2 cellular contexts compared by ENCODE assay signal in the genomic region with DNA sequence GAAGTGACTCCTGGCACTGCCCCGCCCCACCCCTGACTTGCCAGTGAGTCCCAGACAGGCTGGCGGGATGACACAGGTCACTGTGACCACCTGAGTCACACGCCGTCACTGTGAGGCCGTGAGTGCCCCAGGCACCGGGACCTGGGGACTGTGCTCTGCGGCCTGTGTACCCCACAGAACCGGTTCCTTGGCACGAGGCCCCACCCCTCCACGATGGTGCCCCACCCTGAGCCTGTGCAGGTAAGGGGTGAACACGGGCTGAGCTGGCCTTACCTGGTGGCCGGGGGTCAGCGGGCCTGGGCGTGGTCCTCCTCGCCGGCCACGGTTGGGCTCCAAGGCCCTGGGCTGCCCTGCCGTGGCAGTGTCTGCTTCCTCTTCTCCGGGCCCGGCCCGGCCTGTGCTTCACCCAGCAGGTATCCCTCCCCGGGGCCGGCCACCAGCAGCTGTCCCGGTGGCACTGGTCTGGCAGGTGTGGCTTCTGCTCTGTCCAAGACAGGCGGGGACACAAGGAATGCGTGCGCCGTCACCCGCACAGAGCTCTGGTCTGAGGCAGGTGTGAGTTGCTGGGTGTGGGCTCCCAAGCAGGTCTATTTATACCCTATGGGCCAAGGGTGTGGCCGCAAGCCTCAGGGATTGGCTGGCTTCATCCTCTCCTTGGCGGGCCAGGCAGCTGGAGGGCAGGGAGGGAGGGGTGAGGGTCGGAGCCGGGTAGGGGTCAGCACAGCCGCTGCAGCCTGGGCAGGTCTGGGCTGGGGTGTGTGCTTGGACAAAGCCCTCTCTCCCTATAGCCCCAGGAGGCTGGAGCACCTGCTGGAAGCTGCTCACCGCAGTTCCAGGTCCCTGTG.
TF ChIP-seq lines count a peak whose summit lies in the region.

A gene (minus strand): TSS at position 564 of the 845 bp plus-strand sequence. CDS start 1,740 bp downstream, outside the sequence.

TF ChIP-seq in HEK293, 187 proteins besides CTCF, POLR2A, EP300 and RAD21:
- TF ChIP-seq ZNF658 (tag by site-specific recombination; IDR thresholded peaks at IDR 0.05) (no peak), ZNF24 (tag by site-specific recombination; IDR thresholded peaks at IDR 0.05) (no peak), KLF1 (tag by site-specific recombination; IDR thresholded peaks at IDR 0.05) (peak; percentile 61), ZNF514 (tag by site-specific recombination; IDR thresholded peaks at IDR 0.05) (no peak)
- TF ChIP-seq, protein P1, sequence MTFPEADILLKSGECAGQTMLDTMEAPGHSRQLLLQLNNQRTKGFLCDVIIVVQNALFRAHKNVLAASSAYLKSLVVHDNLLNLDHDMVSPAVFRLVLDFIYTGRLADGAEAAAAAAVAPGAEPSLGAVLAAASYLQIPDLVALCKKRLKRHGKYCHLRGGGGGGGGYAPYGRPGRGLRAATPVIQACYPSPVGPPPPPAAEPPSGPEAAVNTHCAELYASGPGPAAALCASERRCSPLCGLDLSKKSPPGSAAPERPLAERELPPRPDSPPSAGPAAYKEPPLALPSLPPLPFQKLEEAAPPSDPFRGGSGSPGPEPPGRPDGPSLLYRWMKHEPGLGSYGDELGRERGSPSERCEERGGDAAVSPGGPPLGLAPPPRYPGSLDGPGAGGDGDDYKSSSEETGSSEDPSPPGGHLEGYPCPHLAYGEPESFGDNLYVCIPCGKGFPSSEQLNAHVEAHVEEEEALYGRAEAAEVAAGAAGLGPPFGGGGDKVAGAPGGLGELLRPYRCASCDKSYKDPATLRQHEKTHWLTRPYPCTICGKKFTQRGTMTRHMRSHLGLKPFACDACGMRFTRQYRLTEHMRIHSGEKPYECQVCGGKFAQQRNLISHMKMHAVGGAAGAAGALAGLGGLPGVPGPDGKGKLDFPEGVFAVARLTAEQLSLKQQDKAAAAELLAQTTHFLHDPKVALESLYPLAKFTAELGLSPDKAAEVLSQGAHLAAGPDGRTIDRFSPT (tag by site-specific recombination; IDR thresholded peaks at IDR 0.05): peak; percentile 9; the same call in 1 of the 2 replicates
- TF ChIP-seq, protein P2, sequence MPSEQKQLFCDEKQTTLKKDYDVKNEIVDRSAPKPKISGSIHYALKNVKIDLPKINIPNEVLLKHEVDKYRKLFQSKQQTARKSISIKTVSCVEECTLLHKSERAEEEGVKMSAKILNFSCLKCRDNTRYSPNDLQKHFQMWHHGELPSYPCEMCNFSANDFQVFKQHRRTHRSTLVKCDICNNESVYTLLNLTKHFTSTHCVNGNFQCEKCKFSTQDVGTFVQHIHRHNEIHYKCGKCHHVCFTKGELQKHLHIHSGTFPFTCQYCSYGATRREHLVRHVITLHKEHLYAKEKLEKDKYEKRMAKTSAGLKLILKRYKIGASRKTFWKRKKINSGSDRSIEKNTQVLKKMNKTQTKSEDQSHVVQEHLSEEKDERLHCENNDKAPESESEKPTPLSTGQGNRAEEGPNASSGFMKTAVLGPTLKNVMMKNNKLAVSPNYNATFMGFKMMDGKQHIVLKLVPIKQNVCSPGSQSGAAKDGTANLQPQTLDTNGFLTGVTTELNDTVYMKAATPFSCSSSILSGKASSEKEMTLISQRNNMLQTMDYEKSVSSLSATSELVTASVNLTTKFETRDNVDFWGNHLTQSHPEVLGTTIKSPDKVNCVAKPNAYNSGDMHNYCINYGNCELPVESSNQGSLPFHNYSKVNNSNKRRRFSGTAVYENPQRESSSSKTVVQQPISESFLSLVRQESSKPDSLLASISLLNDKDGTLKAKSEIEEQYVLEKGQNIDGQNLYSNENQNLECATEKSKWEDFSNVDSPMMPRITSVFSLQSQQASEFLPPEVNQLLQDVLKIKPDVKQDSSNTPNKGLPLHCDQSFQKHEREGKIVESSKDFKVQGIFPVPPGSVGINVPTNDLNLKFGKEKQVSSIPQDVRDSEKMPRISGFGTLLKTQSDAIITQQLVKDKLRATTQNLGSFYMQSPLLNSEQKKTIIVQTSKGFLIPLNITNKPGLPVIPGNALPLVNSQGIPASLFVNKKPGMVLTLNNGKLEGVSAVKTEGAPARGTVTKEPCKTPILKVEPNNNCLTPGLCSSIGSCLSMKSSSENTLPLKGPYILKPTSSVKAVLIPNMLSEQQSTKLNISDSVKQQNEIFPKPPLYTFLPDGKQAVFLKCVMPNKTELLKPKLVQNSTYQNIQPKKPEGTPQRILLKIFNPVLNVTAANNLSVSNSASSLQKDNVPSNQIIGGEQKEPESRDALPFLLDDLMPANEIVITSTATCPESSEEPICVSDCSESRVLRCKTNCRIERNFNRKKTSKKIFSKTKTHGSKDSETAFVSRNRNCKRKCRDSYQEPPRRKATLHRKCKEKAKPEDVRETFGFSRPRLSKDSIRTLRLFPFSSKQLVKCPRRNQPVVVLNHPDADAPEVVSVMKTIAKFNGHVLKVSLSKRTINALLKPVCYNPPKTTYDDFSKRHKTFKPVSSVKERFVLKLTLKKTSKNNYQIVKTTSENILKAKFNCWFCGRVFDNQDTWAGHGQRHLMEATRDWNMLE (tag by site-specific recombination; conservative IDR thresholded peaks at IDR 0.05; ENCODE audit: low read depth): no peak
- TF ChIP-seq, protein P3, sequence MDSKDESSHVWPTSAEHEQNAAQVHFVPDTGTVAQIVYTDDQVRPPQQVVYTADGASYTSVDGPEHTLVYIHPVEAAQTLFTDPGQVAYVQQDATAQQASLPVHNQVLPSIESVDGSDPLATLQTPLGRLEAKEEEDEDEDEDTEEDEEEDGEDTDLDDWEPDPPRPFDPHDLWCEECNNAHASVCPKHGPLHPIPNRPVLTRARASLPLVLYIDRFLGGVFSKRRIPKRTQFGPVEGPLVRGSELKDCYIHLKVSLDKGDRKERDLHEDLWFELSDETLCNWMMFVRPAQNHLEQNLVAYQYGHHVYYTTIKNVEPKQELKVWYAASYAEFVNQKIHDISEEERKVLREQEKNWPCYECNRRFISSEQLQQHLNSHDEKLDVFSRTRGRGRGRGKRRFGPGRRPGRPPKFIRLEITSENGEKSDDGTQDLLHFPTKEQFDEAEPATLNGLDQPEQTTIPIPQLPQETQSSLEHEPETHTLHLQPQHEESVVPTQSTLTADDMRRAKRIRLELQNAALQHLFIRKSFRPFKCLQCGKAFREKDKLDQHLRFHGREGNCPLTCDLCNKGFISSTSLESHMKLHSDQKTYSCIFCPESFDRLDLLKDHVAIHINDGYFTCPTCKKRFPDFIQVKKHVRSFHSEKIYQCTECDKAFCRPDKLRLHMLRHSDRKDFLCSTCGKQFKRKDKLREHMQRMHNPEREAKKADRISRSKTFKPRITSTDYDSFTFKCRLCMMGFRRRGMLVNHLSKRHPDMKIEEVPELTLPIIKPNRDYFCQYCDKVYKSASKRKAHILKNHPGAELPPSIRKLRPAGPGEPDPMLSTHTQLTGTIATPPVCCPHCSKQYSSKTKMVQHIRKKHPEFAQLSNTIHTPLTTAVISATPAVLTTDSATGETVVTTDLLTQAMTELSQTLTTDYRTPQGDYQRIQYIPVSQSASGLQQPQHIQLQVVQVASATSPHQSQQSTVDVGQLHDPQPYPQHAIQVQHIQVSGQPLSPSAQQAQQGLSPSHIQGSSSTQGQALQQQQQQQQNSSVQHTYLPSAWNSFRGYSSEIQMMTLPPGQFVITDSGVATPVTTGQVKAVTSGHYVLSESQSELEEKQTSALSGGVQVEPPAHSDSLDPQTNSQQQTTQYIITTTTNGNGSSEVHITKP (tag by site-specific recombination; IDR thresholded peaks at IDR 0.05): no peak

TF ChIP-seq in K562, 482 proteins besides CTCF, POLR2A, EP300 and RAD21:
- TF ChIP-seq BRCA1 (IDR thresholded peaks at IDR 0.05) (no peak), BRCA1 (CRISPR knock-in tag; IDR thresholded peaks at IDR 0.05) (0 out of 2 replicates have a peak, but pooled peaks have one; percentile 50), POLR2G (IDR thresholded peaks at IDR 0.05; ENCODE audit: low read depth, low read length) (0 out of 2 replicates have a peak, but pooled peaks have one; percentile 2), ZNF124 (CRISPR knock-in tag; IDR thresholded peaks at IDR 0.05) (0 out of 2 replicates have a peak, but pooled peaks have one; percentile 31), PPARD (CRISPR knock-in tag; IDR thresholded peaks at IDR 0.05) (no peak), NFRKB (IDR thresholded peaks at IDR 0.05; ENCODE audit: low read depth) (no peak), RBM15 (IDR thresholded peaks at IDR 0.05; ENCODE audit: insufficient read depth, low read length) (no peak)
- TF ChIP-seq, protein P4, sequence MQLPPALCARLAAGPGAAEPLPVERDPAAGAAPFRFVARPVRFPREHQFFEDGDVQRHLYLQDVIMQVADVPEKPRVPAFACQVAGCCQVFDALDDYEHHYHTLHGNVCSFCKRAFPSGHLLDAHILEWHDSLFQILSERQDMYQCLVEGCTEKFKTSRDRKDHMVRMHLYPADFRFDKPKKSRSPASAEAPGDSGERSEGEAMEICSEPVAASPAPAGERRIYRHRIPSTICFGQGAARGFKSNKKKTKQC (CRISPR knock-in tag; IDR thresholded peaks at IDR 0.05): 0 out of 2 replicates have a peak, but pooled peaks have one; percentile 15
- TF ChIP-seq, protein P5, sequence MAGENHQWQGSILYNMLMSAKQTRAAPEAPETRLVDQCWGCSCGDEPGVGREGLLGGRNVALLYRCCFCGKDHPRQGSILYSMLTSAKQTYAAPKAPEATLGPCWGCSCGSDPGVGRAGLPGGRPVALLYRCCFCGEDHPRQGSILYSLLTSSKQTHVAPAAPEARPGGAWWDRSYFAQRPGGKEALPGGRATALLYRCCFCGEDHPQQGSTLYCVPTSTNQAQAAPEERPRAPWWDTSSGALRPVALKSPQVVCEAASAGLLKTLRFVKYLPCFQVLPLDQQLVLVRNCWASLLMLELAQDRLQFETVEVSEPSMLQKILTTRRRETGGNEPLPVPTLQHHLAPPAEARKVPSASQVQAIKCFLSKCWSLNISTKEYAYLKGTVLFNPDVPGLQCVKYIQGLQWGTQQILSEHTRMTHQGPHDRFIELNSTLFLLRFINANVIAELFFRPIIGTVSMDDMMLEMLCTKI (IDR thresholded peaks at IDR 0.05; ENCODE audit: partially characterized antibody): no peak
TF ChIP-seq in K562: peak in this region for 4.
